In the genomic region with DNA sequence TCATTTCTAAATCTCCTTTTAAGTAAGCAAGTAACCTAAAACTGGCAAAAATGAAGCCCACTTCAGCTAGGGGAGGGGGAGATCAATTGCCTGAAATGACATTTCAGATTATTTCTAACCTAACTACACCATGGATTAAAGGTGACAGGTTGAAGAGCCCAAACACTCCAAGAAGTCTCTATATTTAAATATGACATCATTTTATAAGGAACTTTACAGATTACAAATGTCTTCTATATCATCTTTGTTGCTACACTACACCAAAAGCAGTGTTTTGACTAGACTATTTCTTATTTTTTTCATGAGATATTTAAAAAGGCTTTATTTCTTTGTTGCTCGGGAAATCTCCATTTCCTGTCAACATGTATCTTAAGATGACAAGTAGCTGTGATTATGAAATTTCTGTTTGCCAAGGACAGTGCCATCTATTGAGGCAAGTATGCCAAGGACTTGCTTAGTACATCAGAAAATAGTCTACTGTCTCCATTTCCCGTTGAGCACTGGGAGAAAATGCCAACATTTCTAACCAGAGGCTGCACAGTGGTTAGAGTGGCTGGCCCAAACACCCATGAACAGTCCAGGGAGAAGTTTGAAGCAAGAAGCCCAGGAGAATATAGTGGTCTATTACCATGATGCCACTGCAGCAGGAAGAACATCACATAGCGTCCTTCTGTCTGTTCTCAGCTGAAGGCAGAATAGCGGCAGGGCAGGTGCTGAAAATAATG, we compare ENCODE assay signal across 16 cellular contexts.
A peak's percentile ranks its signal among the peaks of the same experiment; 100 is the strongest.
DNase-seq lines count a peak whose midpoint lies in the region; ATAC-seq and TF ChIP-seq lines count a peak whose summit lies in the region.
"Had no signal": no experiment of that assay in that cellular context is flagged by ENCODE, and none has a peak within 500 bp of the region (broad histone marks: within the 10 kb centered on the region; RNA-seq: fewer than 3 reads in every experiment).

No MANE protein-coding gene starts in this region.

- H3K4me1 Mint-ChIP-seq in neural progenitor cell: no peaks in the 10 kb centered on the region
- H3K4me1 Mint-ChIP-seq: activated T-helper 17 cell treated with anti-CD3 and anti-CD28 coated beads, Interleukin-2, amount 50 U/mL, for 72 hours had no signal

- H4K20me1 ChIP-seq in GM23248 (ENCODE audit: insufficient read depth): no peaks in the 10 kb centered on the region
- H4K20me1 ChIP-seq in neural progenitor cell (ENCODE audit: low read depth): no peaks in the 10 kb centered on the region
- H4K20me1 ChIP-seq: BLaER1 treated with 17β-estradiol and CSF1 and Interleukin-3, amounts not matched to agents 10 nM and 100 nM had no signal

- no peak overlapping the region for H2AFZ ChIP-seq in GM23248
- H2AFZ ChIP-seq in neural progenitor cell (replicated peaks): no peak overlapping the region

- H3K27me3 Mint-ChIP-seq in neural progenitor cell (ENCODE audit: insufficient read depth, low read depth): no peaks in the 10 kb centered on the region
- H3K27me3 Mint-ChIP-seq: activated T-helper 17 cell treated with anti-CD3 and anti-CD28 coated beads, Interleukin-2, amount 50 U/mL, for 72 hours; T-cell had no signal

- H3K27ac Mint-ChIP-seq in neural progenitor cell: no peak overlapping the region
- H3K27ac Mint-ChIP-seq: activated T-helper 17 cell treated with anti-CD3 and anti-CD28 coated beads, Interleukin-2, amount 50 U/mL, for 72 hours; T-cell had no signal

- whole genome bisulfite sequencing in GM23248 (ENCODE audit: low coverage in 1 of 2, low lambda C conversion rate in 2 of 2, missing lambda C conversion rate in 2 of 2), 2 experiments: 63 to 71% methylated on average over 4 of the region's 4 CpGs
- 45 to 65% (median 63%) methylated on average over 4 of the region's 4 CpGs for WGBS in spleen, 5 donors

- in situ Hi-C loops in GM23248 (cut with MboI): no loop called here

- ATAC-seq in lower lobe of right lung: no peak
- no peak for ATAC-seq in HG03159 (IDR thresholded peaks at IDR 0.05; ENCODE audit: unreplicated experiment)
- ATAC-seq: activated T-helper 17 cell treated with anti-CD3 and anti-CD28 coated beads, Interleukin-2, amount 50 U/mL, for 72 hours; pancreas had no signal

- no peak overlapping the region for H3K4me3 ChIP-seq in GM23248
- H3K4me3 ChIP-seq in SK-N-MC: peak overlapping the region; percentile 57
- no peak overlapping the region for H3K4me3 ChIP-seq in lower lobe of right lung
- no peak overlapping the region for H3K4me3 ChIP-seq in spleen
- H3K4me3 ChIP-seq in neural progenitor cell: no peak overlapping the region
- H3K4me3 ChIP-seq: BLaER1 treated with 17β-estradiol and CSF1 and Interleukin-3, amounts not matched to agents 10 nM and 100 nM; pancreas; Peyer's patch had no signal

- no peaks in the 10 kb centered on the region for H3K9me2 ChIP-seq in GM23248 (ENCODE audit: insufficient read depth)

- H3K36me3 Mint-ChIP-seq in neural progenitor cell: no peaks in the 10 kb centered on the region

- peaks cover 31% of the 10 kb centered on the region for H3K4me1 ChIP-seq in GM23248 (ENCODE audit: insufficient read depth)
- H3K4me1 ChIP-seq in lower lobe of right lung: peaks cover 6% of the 10 kb centered on the region
- peaks cover 0 to 36% (median 15%) of the 10 kb centered on the region in 6 donors for H3K4me1 ChIP-seq in spleen
- H3K4me1 ChIP-seq in neural progenitor cell: peaks cover 7% of the 10 kb centered on the region

- no peak overlapping the region for H3K27ac ChIP-seq in GM23248
- H3K27ac ChIP-seq in SK-N-MC: peak overlapping the region; percentile 61; the same call in 1 of the 2 replicates
- H3K27ac ChIP-seq in lower lobe of right lung: peak overlapping the region; percentile 52
- H3K27ac ChIP-seq in spleen: peak overlapping the region in 7 of 8 donors; percentile 28 to 79 (median 58)
- H3K27ac ChIP-seq in neural progenitor cell: no peak overlapping the region
- H3K27ac ChIP-seq: BLaER1 treated with 17β-estradiol and CSF1 and Interleukin-3, amounts not matched to agents 10 nM and 100 nM; pancreas had no signal

- TF ChIP-seq CTCF in lower lobe of right lung (IDR thresholded peaks at IDR 0.05) (no peak), spleen (IDR thresholded peaks at IDR 0.05 in 8 of 11, conservative IDR thresholded peaks at IDR 0.05 in 3 of 11) (no peak), neural progenitor cell (IDR thresholded peaks at IDR 0.05) (no peak)

- intact Hi-C loops in lower lobe of right lung (cut with DNase I): no loop called here
- intact Hi-C loops in spleen (cut with DNase I; ENCODE audit: low total_unique reads): no loop called here

- H3K4me3 Mint-ChIP-seq in neural progenitor cell: no peak overlapping the region
- H3K4me3 Mint-ChIP-seq: activated T-helper 17 cell treated with anti-CD3 and anti-CD28 coated beads, Interleukin-2, amount 50 U/mL, for 72 hours; T-cell had no signal

- H3K79me2 ChIP-seq in GM23248 (ENCODE audit: insufficient read depth) (no peaks in the 10 kb centered on the region), neural progenitor cell (ENCODE audit: low read depth) (no peaks in the 10 kb centered on the region)

- TF ChIP-seq POLR2A in spleen (IDR thresholded peaks at IDR 0.05): no peak

- H3K27me3 ChIP-seq in GM23248 (replicated peaks; ENCODE audit: insufficient read depth) (no peaks in the 10 kb centered on the region), lower lobe of right lung (ENCODE audit: low read depth) (no peaks in the 10 kb centered on the region), spleen (replicated peaks in 1 of 7) (no peaks in the 10 kb centered on the region), neural progenitor cell (no peaks in the 10 kb centered on the region)
- H3K27me3 ChIP-seq: BLaER1 treated with 17β-estradiol and CSF1 and Interleukin-3, amounts not matched to agents 10 nM and 100 nM; pancreas; Peyer's patch had no signal

- DNase-seq in GM23248 (peak; percentile 9), SK-N-MC (ENCODE audit: low read depth, low spot score) (peak; percentile 42), lower lobe of right lung (no peak), spleen (no peak), HCEC 1CT (no peak), NAMALWA (ENCODE audit: low spot score) (no peak), neural progenitor cell (ENCODE audit: low spot score) (no peak)
- DNase-seq: DND-41, NCI-H2081, NCI-H748 treated with DMSO at 0.1 percent for 48 hours, pancreas, Peyer's patch, T-cell had no signal

- 0 out of 2 replicates have a peak, but pooled peaks cover 13% of the 10 kb centered on the region for H3F3A ChIP-seq in GM23248 (ENCODE audit: insufficient read depth)
- no peaks in the 10 kb centered on the region for H3F3A ChIP-seq in neural progenitor cell (ENCODE audit: low read depth)

- no peaks in the 10 kb centered on the region for H3K9me3 Mint-ChIP-seq in neural progenitor cell
- H3K9me3 Mint-ChIP-seq: activated T-helper 17 cell treated with anti-CD3 and anti-CD28 coated beads, Interleukin-2, amount 50 U/mL, for 72 hours; T-cell had no signal

- H3K36me3 ChIP-seq in GM23248 (ENCODE audit: low read depth): no peaks in the 10 kb centered on the region
- H3K36me3 ChIP-seq in SK-N-MC (ENCODE audit: insufficient read depth, low read length): no peaks in the 10 kb centered on the region
- no peaks in the 10 kb centered on the region for H3K36me3 ChIP-seq in lower lobe of right lung
- H3K36me3 ChIP-seq in spleen: peaks cover 0 to 48% (median 8%) of the 10 kb centered on the region in 6 donors
- H3K36me3 ChIP-seq in neural progenitor cell: no peaks in the 10 kb centered on the region
- H3K36me3 ChIP-seq: BLaER1 treated with 17β-estradiol and CSF1 and Interleukin-3, amounts not matched to agents 10 nM and 100 nM; pancreas had no signal

- H3K4me2 ChIP-seq in GM23248 (ENCODE audit: unreplicated experiment): no peak overlapping the region
- no peak overlapping the region for H3K4me2 ChIP-seq in neural progenitor cell

- no peak overlapping the region for H3K9ac ChIP-seq in GM23248
- H3K9ac ChIP-seq in SK-N-MC (ENCODE audit: insufficient read length): no peak overlapping the region
- no peak overlapping the region for H3K9ac ChIP-seq in neural progenitor cell
- H3K9ac ChIP-seq: BLaER1 treated with 17β-estradiol and CSF1 and Interleukin-3, amounts not matched to agents 10 nM and 100 nM had no signal

- H3K9me3 ChIP-seq in GM23248 (ENCODE audit: low read depth): no peaks in the 10 kb centered on the region
- H3K9me3 ChIP-seq in SK-N-MC (ENCODE audit: low read depth, low read length): no peaks in the 10 kb centered on the region
- H3K9me3 ChIP-seq in lower lobe of right lung: no peaks in the 10 kb centered on the region
- H3K9me3 ChIP-seq in spleen: peaks cover 0 to 3% (median 0%) of the 10 kb centered on the region in 8 donors
- no peaks in the 10 kb centered on the region for H3K9me3 ChIP-seq in neural progenitor cell (ENCODE audit: low read depth)
- H3K9me3 ChIP-seq: BLaER1 treated with 17β-estradiol and CSF1 and Interleukin-3, amounts not matched to agents 10 nM and 100 nM; pancreas; Peyer's patch had no signal

Comparison
In these comparisons a context has a peak if more than half of its experiments do, and no peak if none do; other contexts are left out.
1. DNase-seq: peak in GM23248 (single experiment) and SK-N-MC (single experiment); none in lower lobe of right lung (single experiment), spleen (single experiment), HCEC 1CT (single experiment), NAMALWA (single experiment) and neural progenitor cell (single experiment).
2. H3K27ac ChIP-seq: peak in SK-N-MC (single experiment), lower lobe of right lung (single experiment) and spleen (7 of 8); none in GM23248 (single experiment) and neural progenitor cell (single experiment).